ENCODE assay signal across 12 cellular contexts in genomic region chr1:23624440-23624839, GRCh38.
DNase-seq lines count a peak whose midpoint lies in the region; ATAC-seq and TF ChIP-seq lines count a peak whose summit lies in the region.
"Had no signal": no experiment of that assay in that cellular context is flagged by ENCODE, and none has a peak within 500 bp of the region (broad histone marks: within the 10 kb centered on the region; RNA-seq: fewer than 3 reads in every experiment).

No MANE protein-coding gene starts in this region.

- intact Hi-C loops in OCI-LY7 (cut with micrococcal nuclease; ENCODE audit: unreplicated experiment): no loop called here

- ATAC-seq in DND-41 (ENCODE audit: insufficient read depth, low read depth): no peak
- ATAC-seq in activated T-helper 17 cell treated with anti-CD3 and anti-CD28 coated beads, Interleukin-2, amount 50 U/mL, for 72 hours (replicated peaks): peak; percentile 88
- no peak for ATAC-seq in GM21528 (IDR thresholded peaks at IDR 0.05; ENCODE audit: low FRiP score, unreplicated experiment)
- ATAC-seq: HCT116 had no signal

- H4K20me1 ChIP-seq in DND-41 (ENCODE audit: insufficient read depth, low read length) (no peaks in the 10 kb centered on the region), OCI-LY7 (ENCODE audit: insufficient read depth, low read length) (no peaks in the 10 kb centered on the region)

- peaks cover 11% of the 10 kb centered on the region for H3K27me3 ChIP-seq in DND-41 (ENCODE audit: insufficient read depth, low read length, poor library complexity)

- H3K36me3 Mint-ChIP-seq in activated T-helper 17 cell treated with anti-CD3 and anti-CD28 coated beads, Interleukin-2, amount 50 U/mL, for 72 hours (ENCODE audit: low read depth): no peaks in the 10 kb centered on the region

- CTCF ChIA-PET in OCI-LY7 (lab: Charles Lee; ENCODE audit: unreplicated experiment): interaction anchor here (0.7 kb wide), 1 partner anchor 96 kb away, joined by 3 read pairs; no protein-coding TSS in a partner anchor

- DNase-seq in DND-41: no peak
- DNase-seq in OCI-LY7 (ENCODE audit: low spot score): no peak
- DNase-seq in stimulated activated CD4-positive, alpha-beta T cell treated with anti-CD3 and anti-CD28 coated beads, Interleukin-4, amount 100 ng/mL, for 1 hour: peak; percentile 51
- no peak for DNase-seq in NCI-H524 treated with DMSO at 0.1 percent for 48 hours (lab: John Stamatoyannopoulos, UW)
- no peak for DNase-seq in midbrain (lab: John Stamatoyannopoulos, UW)
- DNase-seq in NCI-H1092 treated with DMSO at 0.1 percent for 48 hours (lab: John Stamatoyannopoulos, UW): no peak
- DNase-seq: Calu3, NCI-H1930 had no signal

- H3K9me3 ChIP-seq in DND-41 (ENCODE audit: insufficient read depth, low read length, severe bottlenecking) (no peaks in the 10 kb centered on the region), OCI-LY7 (ENCODE audit: low read length) (no peaks in the 10 kb centered on the region)

- peaks cover 41% of the 10 kb centered on the region for H3K4me1 Mint-ChIP-seq in activated T-helper 17 cell treated with anti-CD3 and anti-CD28 coated beads, Interleukin-2, amount 50 U/mL, for 72 hours

- TF ChIP-seq CTCF in DND-41 (IDR thresholded peaks at IDR 0.05; ENCODE audit: borderline replicate concordance, extremely low read depth, low read length, poor library complexity, severe bottlenecking): no peak
- TF ChIP-seq CTCF in OCI-LY7 (conservative IDR thresholded peaks at IDR 0.05; ENCODE audit: low read length): no peak

- H2AFZ ChIP-seq in DND-41 (ENCODE audit: low read depth, low read length) (no peak overlapping the region), OCI-LY7 (ENCODE audit: low read length) (no peak overlapping the region)

- H3K4me1 ChIP-seq in DND-41 (ENCODE audit: insufficient read depth, low read length) (peaks cover 24% of the 10 kb centered on the region), OCI-LY7 (ENCODE audit: insufficient read depth, low read length, poor library complexity, severe bottlenecking) (peaks cover 95% of the 10 kb centered on the region)

- H3K36me3 ChIP-seq in DND-41 (ENCODE audit: insufficient read depth, low read length) (no peaks in the 10 kb centered on the region), OCI-LY7 (ENCODE audit: insufficient read depth, low read length) (peaks cover 3% of the 10 kb centered on the region)

- no peaks in the 10 kb centered on the region for H3K9me2 ChIP-seq in OCI-LY7 (ENCODE audit: insufficient read depth, low read length)

- H3K27me3 Mint-ChIP-seq in activated T-helper 17 cell treated with anti-CD3 and anti-CD28 coated beads, Interleukin-2, amount 50 U/mL, for 72 hours: no peaks in the 10 kb centered on the region

- POLR2A ChIA-PET in OCI-LY7 (lab: Charles Lee): interaction anchor here (0.7 to 1.4 kb wide), 6 partner anchors 11 to 69 kb away, joined by 3 to 6 read pairs (median 3); no protein-coding TSS in a partner anchor

- H3K27ac Mint-ChIP-seq in activated T-helper 17 cell treated with anti-CD3 and anti-CD28 coated beads, Interleukin-2, amount 50 U/mL, for 72 hours: peak overlapping the region; percentile 65

- H3K9me3 Mint-ChIP-seq in activated T-helper 17 cell treated with anti-CD3 and anti-CD28 coated beads, Interleukin-2, amount 50 U/mL, for 72 hours: peaks cover 3% of the 10 kb centered on the region

- H3K9ac ChIP-seq in DND-41 (ENCODE audit: low read depth, low read length): no peak overlapping the region

- BruUV-seq in OCI-LY7 (replicated peaks; lab: Mats Ljungman, UMichigan): no TSS peak

- H3K4me3 Mint-ChIP-seq in activated T-helper 17 cell treated with anti-CD3 and anti-CD28 coated beads, Interleukin-2, amount 50 U/mL, for 72 hours: peak overlapping the region; percentile 57

- no peak overlapping the region for H3K4me3 ChIP-seq in DND-41 (ENCODE audit: low read depth in 1 of 2, low read length in 2 of 2)
- H3K4me3 ChIP-seq in OCI-LY7 (ENCODE audit: low read depth, low read length, poor library complexity, severe bottlenecking): no peak overlapping the region
- H3K4me3 ChIP-seq: coronary artery had no signal

- no peak overlapping the region for H3K4me2 ChIP-seq in DND-41 (ENCODE audit: insufficient read depth, low read length)
- peak overlapping the region; percentile 25 for H3K4me2 ChIP-seq in OCI-LY7 (ENCODE audit: low read length)

- H3K27ac ChIP-seq in DND-41 (ENCODE audit: low read length) (0 out of 2 replicates have a peak overlapping the region, but pooled peaks have one; percentile 40), OCI-LY7 (ENCODE audit: low read depth, low read length, poor library complexity, severe bottlenecking) (peak overlapping the region; percentile 99)
- H3K27ac ChIP-seq: coronary artery had no signal

- no peaks in the 10 kb centered on the region for H3K79me2 ChIP-seq in DND-41 (ENCODE audit: insufficient read depth, low read length)
- H3K79me2 ChIP-seq in OCI-LY7 (ENCODE audit: insufficient read depth, low read depth, low read length): peaks cover 29% of the 10 kb centered on the region
